ENCODE assay signal across 1 cellular context in the genomic region with DNA sequence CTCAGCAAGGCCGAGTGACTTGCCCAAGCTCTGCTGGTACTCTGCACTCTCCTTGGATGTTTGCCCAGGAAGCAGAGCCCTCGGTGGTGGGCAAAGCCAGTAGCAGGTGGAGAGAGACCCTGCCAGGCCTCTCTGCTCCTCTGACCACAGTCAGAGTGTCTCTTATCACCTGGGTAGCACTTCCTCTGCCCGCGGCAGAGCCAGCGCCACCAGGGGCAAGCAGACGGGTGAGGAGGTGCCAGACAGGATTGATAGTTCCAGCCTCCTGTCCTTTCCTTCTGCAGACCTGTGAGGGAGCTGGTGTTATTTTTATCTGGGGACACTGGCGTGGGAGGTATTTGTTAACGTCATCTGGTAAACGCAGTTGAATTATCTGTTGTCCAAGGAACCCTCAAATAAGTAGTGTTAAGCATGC.
TF ChIP-seq lines count a peak whose summit lies in the region.

No MANE protein-coding gene starts in this region.

TF ChIP-seq in GM12878, 131 proteins besides CTCF, POLR2A, EP300 and RAD21 (continued from another document):
- TF ChIP-seq, protein P1, sequence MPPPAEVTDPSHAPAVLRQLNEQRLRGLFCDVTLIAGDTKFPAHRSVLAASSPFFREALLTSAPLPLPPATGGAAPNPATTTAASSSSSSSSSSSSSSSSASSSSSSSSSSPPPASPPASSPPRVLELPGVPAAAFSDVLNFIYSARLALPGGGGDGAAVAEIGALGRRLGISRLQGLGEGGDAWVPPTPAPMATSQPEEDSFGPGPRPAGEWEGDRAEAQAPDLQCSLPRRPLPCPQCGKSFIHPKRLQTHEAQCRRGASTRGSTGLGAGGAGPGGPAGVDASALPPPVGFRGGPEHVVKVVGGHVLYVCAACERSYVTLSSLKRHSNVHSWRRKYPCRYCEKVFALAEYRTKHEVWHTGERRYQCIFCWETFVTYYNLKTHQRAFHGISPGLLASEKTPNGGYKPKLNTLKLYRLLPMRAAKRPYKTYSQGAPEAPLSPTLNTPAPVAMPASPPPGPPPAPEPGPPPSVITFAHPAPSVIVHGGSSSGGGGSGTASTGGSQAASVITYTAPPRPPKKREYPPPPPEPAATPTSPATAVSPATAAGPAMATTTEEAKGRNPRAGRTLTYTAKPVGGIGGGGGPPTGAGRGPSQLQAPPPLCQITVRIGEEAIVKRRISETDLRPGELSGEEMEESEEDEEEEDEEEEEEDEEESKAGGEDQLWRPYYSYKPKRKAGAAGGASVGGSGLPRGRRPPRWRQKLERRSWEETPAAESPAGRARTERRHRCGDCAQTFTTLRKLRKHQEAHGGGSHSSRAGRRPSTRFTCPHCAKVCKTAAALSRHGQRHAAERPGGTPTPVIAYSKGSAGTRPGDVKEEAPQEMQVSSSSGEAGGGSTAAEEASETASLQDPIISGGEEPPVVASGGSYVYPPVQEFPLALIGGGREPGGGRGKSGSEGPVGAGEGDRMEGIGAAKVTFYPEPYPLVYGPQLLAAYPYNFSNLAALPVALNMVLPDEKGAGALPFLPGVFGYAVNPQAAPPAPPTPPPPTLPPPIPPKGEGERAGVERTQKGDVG (CRISPR knock-in tag; IDR thresholded peaks at IDR 0.05): no peak
- TF ChIP-seq ATF7 (IDR thresholded peaks at IDR 0.05; ENCODE audit: low read depth) (no peak), GATAD2B (conservative IDR thresholded peaks at IDR 0.05; ENCODE audit: low read depth) (0 out of 2 replicates have a peak, but pooled peaks have one; percentile 59), IKZF1 (conservative IDR thresholded peaks at IDR 0.05) (0 out of 2 replicates have a peak, but pooled peaks have one; percentile 56)
